In genomic region chr10:96505150-96506136, GRCh38 we compare ENCODE assay signal across 1 cellular context.
TF ChIP-seq lines count a peak whose summit lies in the region.

No MANE protein-coding gene starts in this region.

TF ChIP-seq in GM12878, 131 proteins besides CTCF, POLR2A, EP300 and RAD21 (continued from another document and continues in another):
- TF ChIP-seq ZBTB33 (IDR thresholded peaks at IDR 0.05) (no peak), ATF3 (IDR thresholded peaks at IDR 0.05; ENCODE audit: borderline replicate concordance, extremely low read depth, low read depth, low read length) (no peak), ATF2 (IDR thresholded peaks at IDR 0.05; ENCODE audit: low read length) (0 out of 2 replicates have a peak, but pooled peaks have one; percentile 32), MAX (IDR thresholded peaks at IDR 0.05; ENCODE audit: low read depth, low read length) (no peak), NFXL1 (IDR thresholded peaks at IDR 0.05; ENCODE audit: borderline replicate concordance) (no peak), EGR1 (IDR thresholded peaks at IDR 0.05; ENCODE audit: borderline replicate concordance in 1 of 2, low read depth in 2 of 2, low read length in 2 of 2) (no peak), PAX5 (IDR thresholded peaks at IDR 0.05; ENCODE audit: borderline replicate concordance, low read depth, low read length) (no peak), NBN (IDR thresholded peaks at IDR 0.05) (no peak), SREBF1 (IDR thresholded peaks at IDR 0.05; ENCODE audit: low read length) (no peak), SREBF2 (IDR thresholded peaks at IDR 0.05; ENCODE audit: low read length) (no peak), TAF1 (IDR thresholded peaks at IDR 0.05; ENCODE audit: borderline replicate concordance, low read depth, low read length) (no peak), IRF3 (IDR thresholded peaks at IDR 0.05) (no peak), CBX3 (IDR thresholded peaks at IDR 0.05; ENCODE audit: borderline replicate concordance, low read depth) (no peak), IKZF1 (conservative IDR thresholded peaks at IDR 0.05) (no peak), IKZF2 (IDR thresholded peaks at IDR 0.05) (peak in 1 of 2 experiments; percentile 19; a peak in 1 of 4 replicates), PAX8 (IDR thresholded peaks at IDR 0.05) (no peak), SMARCA5 (IDR thresholded peaks at IDR 0.05) (no peak), RB1 (IDR thresholded peaks at IDR 0.05; ENCODE audit: borderline replicate concordance) (no peak), NFIC (IDR thresholded peaks at IDR 0.05; ENCODE audit: low read depth, low read length) (peak; percentile 79; the same call in 1 of the 2 replicates), SUZ12 (IDR thresholded peaks at IDR 0.05; ENCODE audit: unreplicated experiment) (no peak), CHD2 (IDR thresholded peaks at IDR 0.05; ENCODE audit: borderline replicate concordance, low read depth, low read length) (no peak), NR2C1 (IDR thresholded peaks at IDR 0.05) (no peak), ZNF592 (IDR thresholded peaks at IDR 0.05) (no peak), STAT1 (conservative IDR thresholded peaks at IDR 0.05) (no peak), SKIL (IDR thresholded peaks at IDR 0.05; ENCODE audit: low read depth, poor library complexity, severe bottlenecking) (no peak), JUNB (IDR thresholded peaks at IDR 0.05) (peak; percentile 57), BRCA1 (IDR thresholded peaks at IDR 0.05; ENCODE audit: low read depth, low read length) (no peak), KAT2A (conservative IDR thresholded peaks at IDR 0.05; ENCODE audit: control insufficient read depth, low read depth, low read length) (no peak), POLR2AphosphoS5 (IDR thresholded peaks at IDR 0.05; ENCODE audit: low read length) (no peak), ZNF687 (IDR thresholded peaks at IDR 0.05) (no peak), NKRF (conservative IDR thresholded peaks at IDR 0.05) (no peak), PRDM15 (CRISPR knock-in tag; IDR thresholded peaks at IDR 0.05) (no peak), HDGF (IDR thresholded peaks at IDR 0.05) (no peak), RAD51 (IDR thresholded peaks at IDR 0.05) (no peak), GABPA (IDR thresholded peaks at IDR 0.05; ENCODE audit: low read depth) (no peak)
